ENCODE assay signal across 10 cellular contexts in genomic region chr11:122976734-122977454, GRCh38. TPM values are rescaled to one million over a fixed set of nuclear protein-coding genes. Genes with fewer than 3 reads are reported as not detected.
A peak's percentile ranks its signal among the peaks of the same experiment; 100 is the strongest.
DNase-seq lines count a peak whose midpoint lies in the region; ATAC-seq and TF ChIP-seq lines count a peak whose summit lies in the region.
"Had no signal": no experiment of that assay in that cellular context is flagged by ENCODE, and none has a peak within 500 bp of the region (broad histone marks: within the 10 kb centered on the region; RNA-seq: fewer than 3 reads in every experiment).

No MANE protein-coding gene starts in this region.

- H3K27me3 ChIP-seq in Panc1 (ENCODE audit: control insufficient read depth, insufficient read depth, low read length): peaks cover 80% of the 10 kb centered on the region
- H3K27me3 ChIP-seq in spleen (replicated peaks in 1 of 7): peaks cover 11 to 99% (median 84%) of the 10 kb centered on the region in 7 donors

- H3K9me3 Mint-ChIP-seq in glutamatergic neuron (ENCODE audit: unreplicated experiment): peaks cover 11% of the 10 kb centered on the region

- in situ Hi-C loops in Panc1 (cut with HindIII; ENCODE audit: low pct_unique_long_range_greater_than_20kb, low sequenced_read_pairs): no loop called here

- peak overlapping the region; percentile 90 for H3K4me3 Mint-ChIP-seq in glutamatergic neuron (ENCODE audit: unreplicated experiment)

- TF ChIP-seq POLR2A in spleen (IDR thresholded peaks at IDR 0.05): no peak

- peak; percentile 48 for ATAC-seq in Panc1
- no peak for ATAC-seq in HG03354 (IDR thresholded peaks at IDR 0.05; ENCODE audit: poor library complexity, severe bottlenecking, unreplicated experiment)

- 3 to 10% (median 5%) methylated on average over 47 to 48 of the region's 48 CpGs for WGBS in spleen, 5 donors

- CTCF ChIA-PET in Panc1 (lab: Charles Lee): interaction anchor here (0.6 to 0.7 kb wide), 2 partner anchors 48 to 113 kb away, joined by 3 to 6 read pairs; no protein-coding TSS in a partner anchor

- H3K27me3 Mint-ChIP-seq in glutamatergic neuron (ENCODE audit: unreplicated experiment): peaks cover 43% of the 10 kb centered on the region

- H3K4me1 Mint-ChIP-seq in glutamatergic neuron (ENCODE audit: low read depth, unreplicated experiment): peaks cover 10% of the 10 kb centered on the region

- H3K27ac Mint-ChIP-seq in glutamatergic neuron (ENCODE audit: unreplicated experiment): peak overlapping the region; percentile 29

- peaks cover 5% of the 10 kb centered on the region for H3K36me3 Mint-ChIP-seq in glutamatergic neuron (ENCODE audit: unreplicated experiment)

- no TSS peak for BruUV-seq in Panc1 (replicated peaks; lab: Mats Ljungman, UMichigan)

- intact Hi-C loops in Panc1 (cut with micrococcal nuclease; ENCODE audit: unreplicated experiment) (no loop called here), spleen (cut with DNase I; ENCODE audit: low total_unique reads) (no loop called here)

- POLR2A ChIA-PET in Panc1 (lab: Charles Lee): no interaction called here

- peaks cover 10% of the 10 kb centered on the region; the same call in 1 of the 2 replicates for H3K4me1 ChIP-seq in Panc1 (ENCODE audit: control insufficient read depth, insufficient read depth, low read length)
- H3K4me1 ChIP-seq in spleen: peaks cover 7 to 38% (median 20%) of the 10 kb centered on the region in 6 donors

- no peak for TF ChIP-seq CTCF in Panc1 (IDR thresholded peaks at IDR 0.05)
- TF ChIP-seq CTCF in glutamatergic neuron (IDR thresholded peaks at IDR 0.05; ENCODE audit: partially characterized antibody, unreplicated experiment): no peak
- TF ChIP-seq CTCF in spleen (IDR thresholded peaks at IDR 0.05 in 8 of 11, conservative IDR thresholded peaks at IDR 0.05 in 3 of 11): no peak

- H3K4me3 ChIP-seq in Panc1 (ENCODE audit: low read depth in 2 of 2, low read length in 2 of 2): peak overlapping the region; percentile 29 to 39
- H3K4me3 ChIP-seq in spleen: peak overlapping the region in 5 of 8 donors; percentile 7 to 47 (median 23)
- H3K4me3 ChIP-seq: PC-9 had no signal

- H3K27ac ChIP-seq in Panc1 (ENCODE audit: low read length) (no peak overlapping the region), spleen (no peak overlapping the region)
- H3K27ac ChIP-seq: PC-9 had no signal

- H3K9me3 ChIP-seq in Panc1 (ENCODE audit: control insufficient read depth, insufficient read depth, low read depth, low read length) (no peaks in the 10 kb centered on the region), spleen (no peaks in the 10 kb centered on the region)

- H3K36me3 ChIP-seq in Panc1 (ENCODE audit: control insufficient read depth, insufficient read depth, low read length) (no peaks in the 10 kb centered on the region), spleen (no peaks in the 10 kb centered on the region)

- peak; percentile 38 for DNase-seq in activated CD4-positive, alpha-beta T cell treated with anti-CD3 and anti-CD28 coated beads for 48 hours
- DNase-seq in activated CD4-positive, alpha-beta T cell treated with anti-CD3 and anti-CD28 coated beads, Interleukin-2, amount 50 U/mL, for 4 hours: no peak
- DNase-seq in Panc1 (ENCODE audit: low read depth, low spot score) (no peak), glutamatergic neuron (peak; percentile 45), spleen (no peak), H4 (ENCODE audit: low spot score) (no peak)
- no peak for DNase-seq in activated CD8-positive, alpha-beta memory T cell treated with anti-CD3 and anti-CD28 coated beads for 24 hours
- DNase-seq: PC-9 had no signal

RNA-seq across cellular contexts. Expression of gene BSX, which starts 4.7 kb away (rescaled TPM):
- total RNA-seq in Panc1 (2021; ENCODE audit: unreplicated experiment) (not detected), glutamatergic neuron (ENCODE audit: unreplicated experiment) (not detected), spleen (not detected)
- polyA plus RNA-seq in Panc1 (2012; ENCODE audit: insufficient read length): not detected
- not detected for polyA plus RNA-seq in spleen
- 0.31 TPM in 1 of 2 replicates, not detected in the other for total RNA-seq in H4 (2014; rRNA removed; shearing (Covaris generic))
- total RNA-seq: dermis microvascular lymphatic vessel endothelial cell, PC-9 had no signal

Comparison
In these comparisons a context has a peak if more than half of its experiments do, and no peak if none do; other contexts are left out.
1. DNase-seq: peak in activated CD4-positive, alpha-beta T cell treated with anti-CD3 and anti-CD28 coated beads for 48 hours (single experiment) and glutamatergic neuron (single experiment); none in activated CD4-positive, alpha-beta T cell treated with anti-CD3 and anti-CD28 coated beads, Interleukin-2, amount 50 U/mL, for 4 hours (0 of 2), Panc1 (single experiment), spleen (single experiment), activated CD8-positive, alpha-beta memory T cell treated with anti-CD3 and anti-CD28 coated beads for 24 hours (single experiment) and H4 (single experiment).